In the genomic region with DNA sequence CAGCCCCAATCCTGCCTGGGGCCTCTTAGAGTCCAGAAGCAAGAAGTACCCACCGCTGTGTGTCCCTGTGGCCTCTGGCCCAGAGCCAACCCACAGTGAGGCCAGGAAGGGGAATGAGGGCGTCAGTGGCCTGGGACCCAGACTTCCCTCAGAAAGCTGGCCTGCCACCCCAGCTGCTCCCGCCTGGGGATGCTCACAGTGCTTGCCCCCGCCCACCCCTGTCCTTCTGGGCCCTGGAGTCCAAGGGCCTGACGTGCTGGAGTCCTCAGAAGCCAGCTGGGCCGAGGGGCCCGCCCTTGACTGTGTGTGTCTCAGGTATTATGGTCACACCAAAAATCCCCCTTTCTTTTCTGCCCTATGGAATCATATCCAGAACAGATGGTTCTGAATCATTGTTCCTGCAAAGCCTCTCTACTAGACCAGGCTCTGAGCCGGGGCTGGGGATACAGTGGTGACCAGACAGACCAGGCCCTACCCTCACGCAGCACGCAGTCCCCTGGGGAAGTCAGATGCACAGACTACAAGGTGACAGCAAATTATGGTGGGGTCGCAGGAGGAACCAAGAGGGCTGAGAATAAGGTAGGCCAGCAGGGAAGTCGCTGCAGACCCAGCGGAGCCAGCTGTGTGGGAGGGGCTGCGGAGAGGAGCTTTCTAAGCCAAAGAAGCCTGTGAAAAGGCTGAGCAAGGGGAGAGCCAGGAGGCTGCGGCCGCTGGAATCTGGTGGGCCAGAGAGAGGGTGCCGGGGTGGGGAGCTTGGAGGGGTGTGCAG, we compare ENCODE assay signal across 13 cellular contexts.
DNase-seq lines count a peak whose midpoint lies in the region; ATAC-seq and TF ChIP-seq lines count a peak whose summit lies in the region.
"Had no signal": no experiment of that assay in that cellular context is flagged by ENCODE, and none has a peak within 500 bp of the region (broad histone marks: within the 10 kb centered on the region; RNA-seq: fewer than 3 reads in every experiment).

No MANE protein-coding gene starts in this region.

- no peak overlapping the region for H3K27ac Mint-ChIP-seq in activated CD8-positive, alpha-beta T cell treated with anti-CD3 and anti-CD28 coated beads, Interleukin-2, amount 10 ng/mL, durations not matched to agents 7 days and 5 days
- H3K27ac Mint-ChIP-seq in CD14-positive monocyte, result peak overlapping the region in 3 of 7 donors; percentile 15 to 57 (median 24)
- H3K27ac Mint-ChIP-seq: activated B cell treated with CpG ODN at 0.5 μM for 24 hours; activated naive CD4-positive, alpha-beta T cell treated with anti-CD3 and anti-CD28 coated beads, Interleukin-2, amount 50 U/mL, for 24 hours had no signal

- H2AFZ ChIP-seq in osteoblast (ENCODE audit: low read length), result no peak overlapping the region

- no peaks in the 10 kb centered on the region for H3K36me3 ChIP-seq in osteoblast (ENCODE audit: insufficient read depth, low read length)
- H3K36me3 ChIP-seq: esophagus muscularis mucosa had no signal

- POLR2A ChIA-PET in activated CD8-positive, alpha-beta T cell treated with anti-CD3 and anti-CD28 coated beads, Interleukin-2, amount 10 ng/mL, durations not matched to agents 7 days and 5 days (lab: Charles Lee), result no interaction called here

- H3K27ac ChIP-seq in osteoblast (ENCODE audit: low read depth, low read length), result no peak overlapping the region

- no peaks in the 10 kb centered on the region for H3K27me3 ChIP-seq in osteoblast (ENCODE audit: insufficient read depth, low read length)
- H3K27me3 ChIP-seq: esophagus muscularis mucosa had no signal

- no peak overlapping the region for H3K4me2 ChIP-seq in osteoblast (ENCODE audit: insufficient read depth, low read length)

- no peaks in the 10 kb centered on the region for H3K9me3 ChIP-seq in osteoblast (ENCODE audit: low read depth, low read length)
- H3K9me3 ChIP-seq: Caco-2 had no signal

- H3K4me3 Mint-ChIP-seq in activated CD8-positive, alpha-beta T cell treated with anti-CD3 and anti-CD28 coated beads, Interleukin-2, amount 10 ng/mL, durations not matched to agents 7 days and 5 days, result no peak overlapping the region
- H3K4me3 Mint-ChIP-seq in CD14-positive monocyte, result no peak overlapping the region
- H3K4me3 Mint-ChIP-seq: activated B cell treated with CpG ODN at 0.5 μM for 24 hours; activated naive CD4-positive, alpha-beta T cell treated with anti-CD3 and anti-CD28 coated beads, Interleukin-2, amount 50 U/mL, for 24 hours had no signal

- H3K27me3 Mint-ChIP-seq in activated CD8-positive, alpha-beta T cell treated with anti-CD3 and anti-CD28 coated beads, Interleukin-2, amount 10 ng/mL, durations not matched to agents 7 days and 5 days (ENCODE audit: low read depth), result no peaks in the 10 kb centered on the region
- peaks cover 0 to 2% (median 0%) of the 10 kb centered on the region in 3 donors for H3K27me3 Mint-ChIP-seq in CD14-positive monocyte (ENCODE audit: low read depth in 3 of 3)
- H3K27me3 Mint-ChIP-seq: activated B cell treated with CpG ODN at 0.5 μM for 24 hours; activated naive CD4-positive, alpha-beta T cell treated with anti-CD3 and anti-CD28 coated beads, Interleukin-2, amount 50 U/mL, for 24 hours had no signal

- H3K4me1 Mint-ChIP-seq in activated CD8-positive, alpha-beta T cell treated with anti-CD3 and anti-CD28 coated beads, Interleukin-2, amount 10 ng/mL, durations not matched to agents 7 days and 5 days (ENCODE audit: low read depth), result no peaks in the 10 kb centered on the region
- H3K4me1 Mint-ChIP-seq in CD14-positive monocyte, result peaks cover 63% of the 10 kb centered on the region

- H3K9me3 Mint-ChIP-seq in activated CD8-positive, alpha-beta T cell treated with anti-CD3 and anti-CD28 coated beads, Interleukin-2, amount 10 ng/mL, durations not matched to agents 7 days and 5 days (ENCODE audit: insufficient read depth), result no peaks in the 10 kb centered on the region
- peaks cover 3 to 12% (median 5%) of the 10 kb centered on the region in 7 donors for H3K9me3 Mint-ChIP-seq in CD14-positive monocyte
- H3K9me3 Mint-ChIP-seq: activated B cell treated with CpG ODN at 0.5 μM for 24 hours; activated naive CD4-positive, alpha-beta T cell treated with anti-CD3 and anti-CD28 coated beads, Interleukin-2, amount 50 U/mL, for 24 hours had no signal

- no peaks in the 10 kb centered on the region for H3K36me3 Mint-ChIP-seq in activated CD8-positive, alpha-beta T cell treated with anti-CD3 and anti-CD28 coated beads, Interleukin-2, amount 10 ng/mL, durations not matched to agents 7 days and 5 days (ENCODE audit: low read depth)
- H3K36me3 Mint-ChIP-seq in CD14-positive monocyte, result peaks cover 15 to 51% of the 10 kb centered on the region in 2 donors

- CTCF ChIA-PET in activated CD8-positive, alpha-beta T cell treated with anti-CD3 and anti-CD28 coated beads, Interleukin-2, amount 10 ng/mL, durations not matched to agents 7 days and 5 days (lab: Charles Lee), result no interaction called here

- TF ChIP-seq CTCF in fibroblast of the aortic adventitia (IDR thresholded peaks at IDR 0.05; ENCODE audit: insufficient read depth, low read length), result peak; percentile 13
- no peak for TF ChIP-seq CTCF in osteoblast (IDR thresholded peaks at IDR 0.05; ENCODE audit: extremely low read depth, low read depth, low read length)
- no peak for TF ChIP-seq CTCF in CD14-positive monocyte (IDR thresholded peaks at IDR 0.05)

- ATAC-seq in activated CD8-positive, alpha-beta T cell treated with anti-CD3 and anti-CD28 coated beads, Interleukin-2, amount 10 ng/mL, durations not matched to agents 7 days and 5 days, result no peak

- peaks cover 6% of the 10 kb centered on the region for H3K79me2 ChIP-seq in osteoblast (ENCODE audit: insufficient read depth, low read length)

- H3K4me3 ChIP-seq in fibroblast of the aortic adventitia (ENCODE audit: low read depth, low read length), result no peak overlapping the region
- no peak overlapping the region for H3K4me3 ChIP-seq in osteoblast (ENCODE audit: insufficient read depth, low read length)
- H3K4me3 ChIP-seq: esophagus muscularis mucosa had no signal

- H4K20me1 ChIP-seq in osteoblast (ENCODE audit: insufficient read depth, low read length), result no peaks in the 10 kb centered on the region

- peaks cover 17% of the 10 kb centered on the region for H3K4me1 ChIP-seq in osteoblast (ENCODE audit: insufficient read depth, low read length)
- H3K4me1 ChIP-seq: Caco-2 had no signal

- DNase-seq in CMK (ENCODE audit: low read depth) (peak; percentile 58), RPMI7951 (ENCODE audit: low read depth) (peak; percentile 95), fibroblast of the aortic adventitia (ENCODE audit: low read depth) (peak; percentile 47), osteoblast (ENCODE audit: insufficient read length, low spot score, missing footprints) (peak; percentile 84), CD14-positive monocyte (ENCODE audit: low spot score) (no peak), putamen (ENCODE audit: low spot score) (no peak), NCI-H2081 treated with DMSO at 0.1 percent for 48 hours (lab: John Stamatoyannopoulos, UW) (no peak)
- no peak for DNase-seq in activated CD8-positive, alpha-beta T cell treated with anti-CD3 and anti-CD28 coated beads, Interleukin-2, amount 10 ng/mL, durations not matched to agents 7 days and 5 days
- DNase-seq: activated B cell treated with CpG ODN at 0.5 μM for 24 hours, Caco-2, NCI-H526 had no signal

- intact Hi-C loops in CD14-positive monocyte (cut with micrococcal nuclease), result no loop called here

Comparison
In these comparisons a context has a peak if more than half of its experiments do, and no peak if none do; other contexts are left out.
1. DNase-seq: peak in CMK (single experiment), RPMI7951 (single experiment), fibroblast of the aortic adventitia (single experiment) and osteoblast (single experiment); none in activated CD8-positive, alpha-beta T cell treated with anti-CD3 and anti-CD28 coated beads, Interleukin-2, amount 10 ng/mL, durations not matched to agents 7 days and 5 days (single experiment), CD14-positive monocyte (single experiment), putamen (single experiment) and NCI-H2081 treated with DMSO at 0.1 percent for 48 hours (single experiment).